ENCODE assay signal across 8 cellular contexts in genomic region chr10:21173964-21174669, GRCh38.
DNase-seq lines count a peak whose midpoint lies in the region; ATAC-seq lines count a peak whose summit lies in the region.

No MANE protein-coding gene starts in this region.

- no peak overlapping the region for H4K5ac ChIP-seq in mesendoderm (ENCODE audit: low read length)

- H3K9me3 ChIP-seq in SJCRH30 (replicated peaks) (no peaks in the 10 kb centered on the region), ectodermal cell (ENCODE audit: control insufficient read depth, low read length) (no peaks in the 10 kb centered on the region)

- H2BK5ac ChIP-seq in mesendoderm (ENCODE audit: low read length): no peak overlapping the region

- no peaks in the 10 kb centered on the region for H3K36me3 ChIP-seq in SJCRH30
- no peaks in the 10 kb centered on the region for H3K36me3 ChIP-seq in ectodermal cell (ENCODE audit: control insufficient read depth, insufficient read depth, low read length)
- H3K36me3 ChIP-seq in mesendoderm (ENCODE audit: control insufficient read depth, insufficient read depth, low read length): no peaks in the 10 kb centered on the region

- peak overlapping the region; percentile 72 for H3K18ac ChIP-seq in mesendoderm (ENCODE audit: low read length)

- WGBS in ectodermal cell, 2 experiments: 0% methylated on average over 80 of the region's 80 CpGs
- no CpG with 5 or more reads among the region's 80 CpGs for WGBS in mesendoderm (ENCODE audit: extremely low coverage, insufficient coverage, low lambda C conversion rate)

- peak overlapping the region; percentile 76 for H3K23ac ChIP-seq in mesendoderm (ENCODE audit: low read length)

- no peak overlapping the region for H2BK15ac ChIP-seq in mesendoderm (replicated peaks; ENCODE audit: low read depth)

- H3K4me2 ChIP-seq in mesendoderm (ENCODE audit: low read length): peak overlapping the region; percentile 97

- H3K27me3 ChIP-seq in SJCRH30 (peaks cover 7% of the 10 kb centered on the region; the same call in 1 of the 2 replicates), ectodermal cell (ENCODE audit: control insufficient read depth, insufficient read depth, low read length, poor library complexity, severe bottlenecking) (peaks cover 32% of the 10 kb centered on the region), mesendoderm (ENCODE audit: insufficient read depth, low read length, poor library complexity) (no peaks in the 10 kb centered on the region)

- no peak overlapping the region for H3K4ac ChIP-seq in mesendoderm (ENCODE audit: low read depth, low read length)

- H3K56ac ChIP-seq in mesendoderm (ENCODE audit: low read length): peak overlapping the region; percentile 78

- DNase-seq in Daoy (ENCODE audit: low read depth): peak; percentile 32
- DNase-seq in SJCRH30: peak; percentile 6 to 20
- DNase-seq in mesendoderm: peak; percentile 77
- peak; percentile 58 for DNase-seq in stimulated activated CD8-positive, alpha-beta memory T cell treated with anti-CD3 and anti-CD28 coated beads, Interleukin-4, amount 100 ng/mL, for 48 hours
- DNase-seq in GOT3 (lab: John Stamatoyannopoulos, UW): no peak

- no peak overlapping the region for H3K27ac ChIP-seq in SJCRH30
- no peak overlapping the region for H3K27ac ChIP-seq in ectodermal cell (ENCODE audit: insufficient read depth, low read depth, low read length, poor library complexity, severe bottlenecking)
- H3K27ac ChIP-seq in mesendoderm (ENCODE audit: low read depth, low read length): no peak overlapping the region

- H3K79me1 ChIP-seq in mesendoderm (ENCODE audit: low read length): no peaks in the 10 kb centered on the region

- H3K4me1 ChIP-seq in SJCRH30 (no peaks in the 10 kb centered on the region), ectodermal cell (ENCODE audit: control insufficient read depth, insufficient read depth, low read length) (peaks cover 36% of the 10 kb centered on the region), mesendoderm (ENCODE audit: control insufficient read depth, low read depth, low read length) (peaks cover 3% of the 10 kb centered on the region)

- ATAC-seq in HG02798 (IDR thresholded peaks at IDR 0.05; ENCODE audit: poor library complexity, unreplicated experiment) (peak; percentile 52), HG03039 (IDR thresholded peaks at IDR 0.05; ENCODE audit: unreplicated experiment) (no peak)

- no peak overlapping the region for H2AK5ac ChIP-seq in mesendoderm (ENCODE audit: low read length)

- H3K4me3 ChIP-seq in SJCRH30 (peak overlapping the region; percentile 52), ectodermal cell (ENCODE audit: insufficient read depth, low read depth, low read length) (peak overlapping the region; percentile 61), mesendoderm (ENCODE audit: low read length) (peak overlapping the region; percentile 51)

- H3K79me2 ChIP-seq in mesendoderm (ENCODE audit: control insufficient read depth, insufficient read depth, low read length): no peaks in the 10 kb centered on the region

- H2BK120ac ChIP-seq in mesendoderm (ENCODE audit: low read depth, low read length): no peak overlapping the region

- peak overlapping the region; percentile 58 for H3K9ac ChIP-seq in mesendoderm (ENCODE audit: low read length)

- H4K8ac ChIP-seq in mesendoderm (ENCODE audit: low read depth, low read length): no peak overlapping the region
